19 cellular contexts compared by ENCODE assay signal in the genomic region with DNA sequence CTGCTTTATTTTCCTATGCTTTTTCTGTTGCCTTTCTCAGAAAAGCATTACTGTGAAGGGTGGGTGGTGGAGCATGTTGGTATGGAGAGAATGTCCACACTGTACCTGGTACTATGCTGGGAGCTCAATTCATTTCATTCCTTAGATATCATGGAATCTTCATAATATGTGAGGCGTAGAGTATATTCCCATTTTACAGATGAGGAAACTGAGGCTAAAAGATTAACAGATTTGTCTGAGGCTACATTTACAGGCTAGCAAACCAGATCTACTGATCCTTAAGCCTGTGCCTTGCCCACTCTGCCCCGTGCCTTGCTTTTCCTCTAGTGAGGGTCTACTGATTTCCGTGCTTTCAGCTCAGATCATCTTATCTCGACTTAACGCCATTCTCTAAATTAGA.
"Had no signal": no experiment of that assay in that cellular context is flagged by ENCODE, and none has a peak within 500 bp of the region (broad histone marks: within the 10 kb centered on the region; RNA-seq: fewer than 3 reads in every experiment).

No MANE protein-coding gene starts in this region.

- H3K9me3 Mint-ChIP-seq: T-cell had no signal

- H3K27ac Mint-ChIP-seq: T-cell had no signal

- H3K27me3 Mint-ChIP-seq: T-cell had no signal

- ATAC-seq: T-cell had no signal

- H3K4me3 Mint-ChIP-seq: T-cell had no signal

- H3K27ac ChIP-seq: HL-60 had no signal

- H3K4me2 ChIP-seq: SK-N-SH had no signal

- DNase-seq: Karpas-422, KG1, MM.1S, NCI-H1092 treated with DMSO at 0.1 percent for 48 hours, NCI-H1436, NCI-H187, NCI-H2029, NCI-H2227 treated with DMSO at 0.1 percent for 48 hours, NCI-H524, NCI-H774, Right ventricle myocardium superior, RPMI8226, SIG-M5, SK-N-SH, SW 1271, T-cell had no signal

- H3K9ac ChIP-seq: SK-N-SH had no signal

- FAIRE-seq: HTR-8/SVneo, RCC 7860 had no signal
